In the genomic region with DNA sequence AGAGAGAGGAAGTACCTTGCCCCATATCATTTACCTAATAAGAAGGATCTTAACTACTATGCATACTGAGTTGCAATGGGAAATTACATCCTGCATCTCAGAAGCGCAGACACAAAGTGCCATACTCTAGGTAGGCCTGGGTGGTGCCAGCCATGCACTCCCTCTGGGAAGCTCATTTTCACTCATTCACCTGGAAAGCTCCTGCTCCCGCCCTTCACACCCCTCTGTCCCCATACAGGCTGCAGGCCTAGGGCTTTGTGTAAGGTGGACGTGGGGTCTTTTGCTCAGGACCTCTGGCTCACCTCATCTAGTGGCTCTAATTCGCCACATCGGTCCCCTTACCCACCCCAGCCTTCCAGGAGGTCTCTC, we compare ENCODE assay signal across 8 cellular contexts. TPM values are rescaled to one million over a fixed set of nuclear protein-coding genes. Genes with fewer than 3 reads are reported as not detected.
DNase-seq lines count a peak whose midpoint lies in the region; TF ChIP-seq lines count a peak whose summit lies in the region.

No MANE protein-coding gene starts in this region.

- DNase-seq in AG04450 (ENCODE audit: low read depth, low spot score) (no peak), colonic mucosa (peak; percentile 25), OCI-M1 (lab: John Stamatoyannopoulos, UW) (no peak), COR-L47 (lab: John Stamatoyannopoulos, UW) (no peak), occipital lobe (lab: John Stamatoyannopoulos, UW) (no peak), A172 (ENCODE audit: low spot score) (no peak)

- H3K9ac ChIP-seq in HUES6 (ENCODE audit: low read length) (peak overlapping the region; percentile 88), colonic mucosa (ENCODE audit: low read depth in 2 of 2, low read length in 2 of 2) (peak overlapping the region; percentile 89), muscle layer of colon (ENCODE audit: low read length) (peak overlapping the region; percentile 92)

- H3K4me3 ChIP-seq in AG04450 (ENCODE audit: low read depth, low read length) (peak overlapping the region; percentile 91), HUES6 (ENCODE audit: low read depth, low read length) (peak overlapping the region; percentile 95), colonic mucosa (peak overlapping the region; percentile 93), muscle layer of colon (ENCODE audit: low read depth in 1 of 2, low read length in 2 of 2) (peak overlapping the region; percentile 93 to 98)

- H3K9me3 ChIP-seq in AG04450 (ENCODE audit: control insufficient read depth, insufficient read depth, low read length) (no peaks in the 10 kb centered on the region; the same call in 1 of the 2 replicates), HUES6 (ENCODE audit: control insufficient read depth, insufficient read depth, low read depth, low read length) (no peaks in the 10 kb centered on the region), colonic mucosa (no peaks in the 10 kb centered on the region), muscle layer of colon (ENCODE audit: low read length) (no peaks in the 10 kb centered on the region)

- H3K36me3 ChIP-seq in HUES6 (ENCODE audit: control insufficient read depth, insufficient read depth, low read length) (peaks cover 39% of the 10 kb centered on the region), colonic mucosa (peaks cover 9% of the 10 kb centered on the region), muscle layer of colon (ENCODE audit: insufficient read depth, low read length) (peaks cover 36% of the 10 kb centered on the region)

- no peak for TF ChIP-seq CTCF in AG04450 (IDR thresholded peaks at IDR 0.05; ENCODE audit: low read depth, low read length)
- no peak for TF ChIP-seq CTCF in colonic mucosa (IDR thresholded peaks at IDR 0.05)

- H3K4me1 ChIP-seq in HUES6 (ENCODE audit: control insufficient read depth, insufficient read depth, low read length) (peaks cover 13% of the 10 kb centered on the region), colonic mucosa (peaks cover 7% of the 10 kb centered on the region), muscle layer of colon (ENCODE audit: insufficient read depth, low read length) (peaks cover 16% of the 10 kb centered on the region)

- POLR2A ChIA-PET in AG04450 (lab: Yijun Ruan, JAX), result interaction anchor here (2.0 kb wide), 1 partner anchor 13 kb away, joined by 24 read pairs; a partner anchor contains a TSS

- intact Hi-C loops in colonic mucosa (cut with DNase I), result no loop called here

- CTCF ChIA-PET in AG04450 (lab: Charles Lee), result no interaction called here

- H3K27me3 ChIP-seq in AG04450 (ENCODE audit: control insufficient read depth, insufficient read depth, low read length) (no peaks in the 10 kb centered on the region), HUES6 (ENCODE audit: control insufficient read depth, insufficient read depth, low read length) (peaks cover 33% of the 10 kb centered on the region), colonic mucosa (no peaks in the 10 kb centered on the region), muscle layer of colon (ENCODE audit: control insufficient read depth in 1 of 2, insufficient read depth in 2 of 2, low read length in 2 of 2) (no peaks in the 10 kb centered on the region)

- no peak overlapping the region for H3K27ac ChIP-seq in AG04450 (ENCODE audit: low read depth, low read length)
- H3K27ac ChIP-seq in HUES6 (ENCODE audit: low read depth, low read length), result peak overlapping the region; percentile 83; the same call in 1 of the 2 replicates
- peak overlapping the region; percentile 71 for H3K27ac ChIP-seq in colonic mucosa
- H3K27ac ChIP-seq in muscle layer of colon (ENCODE audit: low read depth, low read length), result peak overlapping the region; percentile 56

RNA-seq across cellular contexts. Expression of a gene that starts 0.8 kb away (rescaled TPM):
- polyA plus RNA-seq in AG04450 (2011; rRNA removed), result 64.8 and 73.5 TPM in 2 replicates
- 17.9 and 21.8 TPM in 2 replicates for polyA minus RNA-seq in AG04450 (2011; rRNA and poly(A)+ RNA removed)
- 100 to 1,000 TPM in 1 of 2 donors, 10 to 100 TPM in 1; 57.9 to 106 TPM for total RNA-seq in colonic mucosa
- 12.5 TPM for total RNA-seq in occipital lobe
- 68.1 and 99.0 TPM in 2 replicates for total RNA-seq in A172 (2014; rRNA removed; shearing (Covaris generic))

RNA-seq across cellular contexts. Expression of a gene that starts 13.1 kb away (rescaled TPM):
- polyA plus RNA-seq in AG04450 (2011; rRNA removed), result 7.9 and 8.1 TPM in 2 replicates
- polyA minus RNA-seq in AG04450 (2011; rRNA and poly(A)+ RNA removed), result 6.9 and 10.3 TPM in 2 replicates
- total RNA-seq in colonic mucosa, result 1 to 10 TPM; 2.8 to 3.7 TPM
- 16.4 TPM for total RNA-seq in occipital lobe
- total RNA-seq in A172 (2014; rRNA removed; shearing (Covaris generic)), result 5.8 and 9.2 TPM in 2 replicates

RNA-seq across cellular contexts. Expression of a gene that starts 19.3 kb away (rescaled TPM):
- not detected in 2 replicates for polyA plus RNA-seq in AG04450 (2011; rRNA removed)
- not detected in 2 replicates for polyA minus RNA-seq in AG04450 (2011; rRNA and poly(A)+ RNA removed)
- 1 to 10 TPM; 1.1 to 3.8 TPM for total RNA-seq in colonic mucosa
- total RNA-seq in occipital lobe, result 2.2 TPM
- total RNA-seq in A172 (2014; rRNA removed; shearing (Covaris generic)), result not detected in 2 replicates
